16 cellular contexts compared by ENCODE assay signal in the genomic region with DNA sequence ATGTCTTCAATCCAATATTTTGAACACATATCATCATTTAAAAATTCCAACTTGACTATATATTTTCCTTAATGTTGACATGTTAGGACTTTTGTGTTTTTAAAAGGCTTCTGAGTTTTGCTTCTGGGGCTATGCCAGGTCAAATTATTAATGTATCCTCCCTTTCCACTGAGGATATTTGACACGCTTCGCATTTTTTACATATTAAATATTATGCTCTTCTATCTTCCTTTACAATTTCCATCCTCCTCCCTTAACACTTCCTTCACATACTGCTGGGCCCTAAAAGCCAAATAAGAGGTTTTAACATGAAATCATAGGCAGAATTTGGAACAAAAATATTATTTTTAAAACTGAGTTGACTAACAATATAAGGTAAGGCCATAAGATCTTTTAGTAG. TPM values are rescaled to one million over a fixed set of nuclear protein-coding genes. Genes with fewer than 3 reads are reported as not detected.
"Had no signal": no experiment of that assay in that cellular context is flagged by ENCODE, and none has a peak within 500 bp of the region (broad histone marks: within the 10 kb centered on the region; RNA-seq: fewer than 3 reads in every experiment).

No MANE protein-coding gene starts in this region.

- H3K36me3 ChIP-seq: cardiac muscle cell, upper lobe of left lung, WERI-Rb-1 had no signal

- H3K4me1 ChIP-seq: upper lobe of left lung had no signal

- H3K27me3 ChIP-seq: cardiac muscle cell, upper lobe of left lung had no signal

- DNase-seq: activated CD4-positive, alpha-beta T cell treated with anti-CD3 and anti-CD28 coated beads for 36 hours; activated CD8-positive, alpha-beta memory T cell treated with anti-CD3 and anti-CD28 coated beads, Interleukin-2, amount 50 U/mL, for 48 hours; activated CD8-positive, alpha-beta T cell treated with anti-CD3 and anti-CD28 coated beads for 36 hours; activated naive CD8-positive, alpha-beta T cell treated with anti-CD3 and anti-CD28 coated beads, Interleukin-2, amount 10 ng/mL, durations not matched to agents 7 days and 5 days; aorta; cortex of kidney; effector CD8-positive, alpha-beta T cell; hippocampal formation; natural killer cell; nucleus accumbens; T-helper 1 cell; upper lobe of left lung; WERI-Rb-1 had no signal

- H3K4me3 Mint-ChIP-seq: activated CD4-positive, alpha-beta T cell treated with anti-CD3 and anti-CD28 coated beads for 36 hours; activated CD8-positive, alpha-beta T cell treated with anti-CD3 and anti-CD28 coated beads for 36 hours; activated naive CD8-positive, alpha-beta T cell treated with anti-CD3 and anti-CD28 coated beads, Interleukin-2, amount 10 ng/mL, durations not matched to agents 7 days and 5 days; natural killer cell had no signal

- H3K36me3 Mint-ChIP-seq: activated naive CD8-positive, alpha-beta T cell treated with anti-CD3 and anti-CD28 coated beads, Interleukin-2, amount 10 ng/mL, durations not matched to agents 7 days and 5 days; natural killer cell had no signal

- ATAC-seq: activated CD4-positive, alpha-beta T cell treated with anti-CD3 and anti-CD28 coated beads for 36 hours; activated CD8-positive, alpha-beta T cell treated with anti-CD3 and anti-CD28 coated beads for 36 hours; natural killer cell had no signal

- H3K9me3 Mint-ChIP-seq: activated CD8-positive, alpha-beta T cell treated with anti-CD3 and anti-CD28 coated beads for 36 hours; activated naive CD8-positive, alpha-beta T cell treated with anti-CD3 and anti-CD28 coated beads, Interleukin-2, amount 10 ng/mL, durations not matched to agents 7 days and 5 days had no signal

- H3K27ac ChIP-seq: cardiac muscle cell, epithelial cell of prostate, upper lobe of left lung, WERI-Rb-1 had no signal

- H3K4me1 Mint-ChIP-seq: activated CD4-positive, alpha-beta T cell treated with anti-CD3 and anti-CD28 coated beads for 36 hours; activated naive CD8-positive, alpha-beta T cell treated with anti-CD3 and anti-CD28 coated beads, Interleukin-2, amount 10 ng/mL, durations not matched to agents 7 days and 5 days; natural killer cell had no signal

- H3K27ac Mint-ChIP-seq: activated CD4-positive, alpha-beta T cell treated with anti-CD3 and anti-CD28 coated beads for 36 hours; activated CD8-positive, alpha-beta T cell treated with anti-CD3 and anti-CD28 coated beads for 36 hours; activated naive CD8-positive, alpha-beta T cell treated with anti-CD3 and anti-CD28 coated beads, Interleukin-2, amount 10 ng/mL, durations not matched to agents 7 days and 5 days; natural killer cell had no signal

- H3K4me3 ChIP-seq: cardiac muscle cell, skin epidermis, upper lobe of left lung had no signal

- H3K9me3 ChIP-seq: upper lobe of left lung had no signal

RNA-seq across cellular contexts. Expression of gene RERG, which starts 20.5 kb away (rescaled TPM):
- total RNA-seq: activated CD4-positive, alpha-beta T cell treated with anti-CD3 and anti-CD28 coated beads for 36 hours; activated CD8-positive, alpha-beta T cell treated with anti-CD3 and anti-CD28 coated beads for 36 hours; activated naive CD8-positive, alpha-beta T cell treated with anti-CD3 and anti-CD28 coated beads, Interleukin-2, amount 10 ng/mL, durations not matched to agents 7 days and 5 days; natural killer cell had no signal
